ENCODE assay signal across 19 cellular contexts in genomic region chr19:46488551-46488950, GRCh38. TPM values are rescaled to one million over a fixed set of nuclear protein-coding genes. Genes with fewer than 3 reads are reported as not detected.
DNase-seq lines count a peak whose midpoint lies in the region; ATAC-seq and TF ChIP-seq lines count a peak whose summit lies in the region.
"Had no signal": no experiment of that assay in that cellular context is flagged by ENCODE, and none has a peak within 500 bp of the region (broad histone marks: within the 10 kb centered on the region; RNA-seq: fewer than 3 reads in every experiment).

No MANE protein-coding gene starts in this region.

- H4K20me1 ChIP-seq in BLaER1 treated with 17β-estradiol and CSF1 and Interleukin-3, amounts not matched to agents 10 nM and 100 nM: no peaks in the 10 kb centered on the region; a peak in 1 of 22 replicates
- no peaks in the 10 kb centered on the region for H4K20me1 ChIP-seq in GM23338 (replicated peaks; ENCODE audit: insufficient read depth)

- H3K9me2 ChIP-seq in GM23338 (ENCODE audit: insufficient read depth): no peaks in the 10 kb centered on the region

- no peak overlapping the region for H3K4me3 ChIP-seq in BLaER1 treated with 17β-estradiol and CSF1 and Interleukin-3, amounts not matched to agents 10 nM and 100 nM
- H3K4me3 ChIP-seq in GM23338 (peak overlapping the region; percentile 63), adipocyte (ENCODE audit: low read length) (peak overlapping the region; percentile 25)
- H3K4me3 ChIP-seq: MG63, PC-9 had no signal

- H3K36me3 Mint-ChIP-seq in GM23338 (ENCODE audit: low read depth) (no peaks in the 10 kb centered on the region), nephron progenitor cell (ENCODE audit: low read depth) (no peaks in the 10 kb centered on the region)
- H3K36me3 Mint-ChIP-seq: naive thymus-derived CD8-positive, alpha-beta T cell; stimulated activated memory B cell treated with anti-CD40 and anti-IgM and Interleukin-4, amounts not matched to agents 10 μg/mL and 1 μg/mL and 100 μg/mL, for 72 hours had no signal

- no peaks in the 10 kb centered on the region for H3K36me3 ChIP-seq in BLaER1 treated with 17β-estradiol and CSF1 and Interleukin-3, amounts not matched to agents 10 nM and 100 nM
- H3K36me3 ChIP-seq in GM23338 (ENCODE audit: insufficient read depth) (no peaks in the 10 kb centered on the region), adipocyte (ENCODE audit: control insufficient read depth, insufficient read depth, low read length, severe bottlenecking) (no peaks in the 10 kb centered on the region)
- H3K36me3 ChIP-seq: ascending aorta, heart left ventricle, MG63, thoracic aorta had no signal

- H3K4me2 ChIP-seq in BLaER1 treated with 17β-estradiol and CSF1 and Interleukin-3, amounts not matched to agents 10 nM and 100 nM: peak overlapping the region in 9 of 11 experiments; percentile 92 to 99 (median 99); a peak in 12 of 22 replicates
- peak overlapping the region; percentile 89 for H3K4me2 ChIP-seq in GM23338
- H3K4me2 ChIP-seq: PC-9 had no signal

- H3K9ac ChIP-seq in BLaER1 treated with 17β-estradiol and CSF1 and Interleukin-3, amounts not matched to agents 10 nM and 100 nM: 0 out of 22 replicates have a peak overlapping the region, but pooled peaks of 1 of the 11 experiments have one; percentile 5
- peak overlapping the region; percentile 83 for H3K9ac ChIP-seq in adipocyte (ENCODE audit: low read length)

- H3F3A ChIP-seq in GM23338 (replicated peaks; ENCODE audit: low read depth): 0 out of 2 replicates have a peak, but pooled peaks cover 3% of the 10 kb centered on the region

- no peak overlapping the region for H2AFZ ChIP-seq in GM23338
- H2AFZ ChIP-seq: PC-9 had no signal

- H3K79me2 ChIP-seq in GM23338 (replicated peaks; ENCODE audit: insufficient read depth): no peaks in the 10 kb centered on the region

- peaks cover 40 to 67% (median 59%) of the 10 kb centered on the region in 10 experiments for H3K4me1 ChIP-seq in BLaER1 treated with 17β-estradiol and CSF1 and Interleukin-3, amounts not matched to agents 10 nM and 100 nM
- H3K4me1 ChIP-seq in GM23338 (ENCODE audit: insufficient read depth) (peaks cover 21% of the 10 kb centered on the region; the same call in 1 of the 2 replicates), adipocyte (ENCODE audit: control insufficient read depth, insufficient read depth, low read length) (peaks cover 35% of the 10 kb centered on the region)

- H3K9me3 ChIP-seq in BLaER1 treated with 17β-estradiol and CSF1 and Interleukin-3, amounts not matched to agents 10 nM and 100 nM (replicated peaks in 1 of 11): no peaks in the 10 kb centered on the region
- no peaks in the 10 kb centered on the region for H3K9me3 ChIP-seq in adipocyte (ENCODE audit: control insufficient read depth, low read length)
- H3K9me3 ChIP-seq: ascending aorta, heart left ventricle, MG63, thoracic aorta had no signal

- H3K9me3 Mint-ChIP-seq in GM23338: no peaks in the 10 kb centered on the region
- H3K9me3 Mint-ChIP-seq in nephron progenitor cell: peaks cover 12% of the 10 kb centered on the region
- H3K9me3 Mint-ChIP-seq: activated naive CD4-positive, alpha-beta T cell treated with anti-CD3 and anti-CD28 coated beads, Interleukin-2, amount 50 U/mL, for 72 hours; CD8-positive, alpha-beta memory T cell; naive thymus-derived CD8-positive, alpha-beta T cell; stimulated activated memory B cell treated with anti-CD40 and anti-IgM and Interleukin-4, amounts not matched to agents 10 μg/mL and 1 μg/mL and 100 μg/mL, for 72 hours had no signal

- no peak overlapping the region for H3K27ac ChIP-seq in BLaER1 treated with 17β-estradiol and CSF1 and Interleukin-3, amounts not matched to agents 10 nM and 100 nM
- H3K27ac ChIP-seq in GM23338 (ENCODE audit: low read depth): no peak overlapping the region
- H3K27ac ChIP-seq: epithelial cell of prostate, heart left ventricle, PC-9, thoracic aorta had no signal

- TF ChIP-seq CTCF in GM23338 (conservative IDR thresholded peaks at IDR 0.05; ENCODE audit: low read depth in 2 of 2) (no peak), nephron progenitor cell (IDR thresholded peaks at IDR 0.05) (no peak)

- no peak for ATAC-seq in GM23338

- peaks cover 67% of the 10 kb centered on the region for H3K27me3 Mint-ChIP-seq in GM23338 (ENCODE audit: insufficient read depth, low read depth, poor library complexity)
- H3K27me3 Mint-ChIP-seq in nephron progenitor cell (ENCODE audit: low read depth, poor library complexity): peaks cover 80% of the 10 kb centered on the region

- H3K4me1 Mint-ChIP-seq in GM23338 (peaks cover 22% of the 10 kb centered on the region), nephron progenitor cell (peaks cover 47% of the 10 kb centered on the region)

- peaks cover 51 to 61% (median 55%) of the 10 kb centered on the region in 11 experiments for H3K27me3 ChIP-seq in BLaER1 treated with 17β-estradiol and CSF1 and Interleukin-3, amounts not matched to agents 10 nM and 100 nM
- peaks cover 74% of the 10 kb centered on the region for H3K27me3 ChIP-seq in GM23338 (ENCODE audit: insufficient read depth)
- no peaks in the 10 kb centered on the region for H3K27me3 ChIP-seq in adipocyte (replicated peaks; ENCODE audit: control insufficient read depth, insufficient read depth, low read length)
- H3K27me3 ChIP-seq: ascending aorta had no signal

- no peak overlapping the region for H3K27ac Mint-ChIP-seq in GM23338
- H3K27ac Mint-ChIP-seq in nephron progenitor cell: peak overlapping the region; percentile 48
- H3K27ac Mint-ChIP-seq: activated naive CD4-positive, alpha-beta T cell treated with anti-CD3 and anti-CD28 coated beads, Interleukin-2, amount 50 U/mL, for 72 hours; stimulated activated memory B cell treated with anti-CD40 and anti-IgM and Interleukin-4, amounts not matched to agents 10 μg/mL and 1 μg/mL and 100 μg/mL, for 72 hours had no signal

- DNase-seq in GM23338 (ENCODE audit: low spot score) (peak; percentile 31), adipocyte (ENCODE audit: low read depth) (no peak), nephron progenitor cell (no peak), activated gamma-delta T cell (lab: John Stamatoyannopoulos, UW) (no peak), DMS 273 (lab: John Stamatoyannopoulos, UW; ENCODE audit: unreplicated experiment) (no peak), NCI-H526 treated with DMSO at 0.1 percent for 48 hours (lab: John Stamatoyannopoulos, UW) (no peak)
- DNase-seq: SIG-M5 had no signal

- H3K4me3 Mint-ChIP-seq in GM23338 (peak overlapping the region; percentile 81), nephron progenitor cell (peak overlapping the region; percentile 16)
- H3K4me3 Mint-ChIP-seq: stimulated activated memory B cell treated with anti-CD40 and anti-IgM and Interleukin-4, amounts not matched to agents 10 μg/mL and 1 μg/mL and 100 μg/mL, for 72 hours had no signal

TF ChIP-seq in GM23338, 12 proteins besides CTCF, POLR2A, EP300 and RAD21 (continues in another document):
- TF ChIP-seq REST (IDR thresholded peaks at IDR 0.05; ENCODE audit: unreplicated experiment) (no peak), EZH2 (IDR thresholded peaks at IDR 0.05; ENCODE audit: low read depth, unreplicated experiment) (no peak), JUNB (IDR thresholded peaks at IDR 0.05; ENCODE audit: unreplicated experiment) (no peak), NANOG (IDR thresholded peaks at IDR 0.05; ENCODE audit: borderline replicate concordance) (no peak), ZNF114 (CRISPR knock-in tag; IDR thresholded peaks at IDR 0.05) (no peak)

RNA-seq across cellular contexts. Expression of gene PNMA8B, which starts 7.1 kb away (rescaled TPM):
- 1.6 and 1.7 TPM in 2 replicates for total RNA-seq in GM23338 (2014; rRNA removed; shearing (Covaris generic))
- 0.44 and 0.80 TPM in 2 replicates for polyA plus RNA-seq in GM23338 (2016; fragmentation: Nextera tagmentation; extraction: Ambion mirVana)
- total RNA-seq: PC-9 had no signal
- polyA plus RNA-seq: CD8-positive, alpha-beta memory T cell had no signal

RNA-seq across cellular contexts. Expression of gene PNMA8A, which starts 17.2 kb away (rescaled TPM):
- total RNA-seq in GM23338 (2014; rRNA removed; shearing (Covaris generic)): 17.8 and 19.6 TPM in 2 replicates
- 21.7 and 28.0 TPM in 2 replicates for polyA plus RNA-seq in GM23338 (2016; fragmentation: Nextera tagmentation; extraction: Ambion mirVana)
- total RNA-seq: activated naive CD4-positive, alpha-beta T cell treated with anti-CD3 and anti-CD28 coated beads, Interleukin-2, amount 50 U/mL, for 72 hours; PC-9 had no signal
- polyA plus RNA-seq: CD8-positive, alpha-beta memory T cell; naive thymus-derived CD8-positive, alpha-beta T cell had no signal

RNA-seq across cellular contexts. Expression of gene PNMA8C, which starts 59.8 kb away (rescaled TPM):
- 2.3 and 2.6 TPM in 2 replicates for total RNA-seq in GM23338 (2014; rRNA removed; shearing (Covaris generic))
- 0.44 and 0.59 TPM in 2 replicates for polyA plus RNA-seq in GM23338 (2016; fragmentation: Nextera tagmentation; extraction: Ambion mirVana)
- total RNA-seq: activated naive CD4-positive, alpha-beta T cell treated with anti-CD3 and anti-CD28 coated beads, Interleukin-2, amount 50 U/mL, for 72 hours; CD8-positive, alpha-beta memory T cell; left lobe of liver; naive thymus-derived CD8-positive, alpha-beta T cell; PC-9 had no signal
- polyA plus RNA-seq: CD8-positive, alpha-beta memory T cell; naive thymus-derived CD8-positive, alpha-beta T cell had no signal

Comparison
In these comparisons a context has a peak if more than half of its experiments do, and no peak if none do; other contexts are left out.
1. H3K4me3 ChIP-seq: peak in GM23338 (single experiment) and adipocyte (single experiment); none in BLaER1 treated with 17β-estradiol and CSF1 and Interleukin-3, amounts not matched to agents 10 nM and 100 nM (0 of 10).